Comparison of ENCODE assay signal across 23 cellular contexts in genomic region chr19:57570707-57571106, GRCh38. TPM values are rescaled to one million over a fixed set of nuclear protein-coding genes. Genes with fewer than 3 reads are reported as not detected.
"Had no signal": no experiment of that assay in that cellular context is flagged by ENCODE, and none has a peak within 500 bp of the region (broad histone marks: within the 10 kb centered on the region; RNA-seq: fewer than 3 reads in every experiment).

No MANE protein-coding gene starts in this region.

- FAIRE-seq: K562 had no signal

- DNase-seq: Kasumi-1, MM.1S, NCI-H1092 treated with DMSO at 0.1 percent for 48 hours, NCI-H1436, NCI-H187, NCI-H2029, NCI-H2081 treated with DMSO at 0.1 percent for 48 hours, NCI-H2171, NCI-H226, NCI-H446, NCI-H510A, NCI-H524 treated with DMSO at 0.1 percent for 48 hours, NCI-H69, NCI-H774, SHP77, SK-N-SH, SW 1271 had no signal

- H3K9ac ChIP-seq: KMS-11, SK-N-SH had no signal

- H3K4me3 Mint-ChIP-seq: IgD-negative memory B cell had no signal

- H3K27me3 Mint-ChIP-seq: IgD-negative memory B cell had no signal

- H3K27ac Mint-ChIP-seq: IgD-negative memory B cell had no signal

- H3K27ac ChIP-seq: KMS-11, RWPE1 had no signal

- H3K4me2 ChIP-seq: KMS-11, SK-N-SH had no signal

- H3K4me1 Mint-ChIP-seq: IgD-negative memory B cell had no signal

- ATAC-seq: K562, Panc1 had no signal

- H3K4me3 ChIP-seq: K562 had no signal

RNA-seq across cellular contexts. Expression of gene ZNF134, which starts 43.3 kb away (rescaled TPM):
- total RNA-seq: HT-29 had no signal
